ENCODE assay signal across 8 cellular contexts in genomic region chr11:62601364-62602140, GRCh38. TPM values are rescaled to one million over a fixed set of nuclear protein-coding genes. Genes with fewer than 3 reads are reported as not detected.
DNase-seq lines count a peak whose midpoint lies in the region; ATAC-seq lines count a peak whose summit lies in the region.

MTA2 (minus strand) TSS chr11:62601865; CDS start chr11:62601450, 415 bp downstream.

- H3K36me3 ChIP-seq in effector memory CD4-positive, alpha-beta T cell (ENCODE audit: control insufficient read depth, insufficient read depth, low read length), result peaks cover 33% of the 10 kb centered on the region

- H3K4me1 Mint-ChIP-seq in memory B cell, result peaks cover 39% of the 10 kb centered on the region

- peaks cover 27% of the 10 kb centered on the region for H3K4me1 ChIP-seq in effector memory CD4-positive, alpha-beta T cell (ENCODE audit: control insufficient read depth, insufficient read depth, low read length, poor library complexity, severe bottlenecking)

- peak within 1 kb of the TSS; percentile 80 for H3K27ac Mint-ChIP-seq in memory B cell

- H3K36me3 Mint-ChIP-seq in memory B cell, result peaks cover 36% of the 10 kb centered on the region

- peak within 1 kb of the TSS; percentile 97 for H3K4me3 ChIP-seq in effector memory CD4-positive, alpha-beta T cell (ENCODE audit: insufficient read depth, low read depth, low read length, poor library complexity, severe bottlenecking)

- H3K9me3 Mint-ChIP-seq in memory B cell, result no peaks in the 10 kb centered on the region

- H3K27me3 Mint-ChIP-seq in memory B cell, result no peaks in the 10 kb centered on the region

- DNase-seq in COLO668 (lab: John Stamatoyannopoulos, UW; ENCODE audit: unreplicated experiment), result peak; percentile 97
- DNase-seq in HT1080 (ENCODE audit: low read depth), result peak; percentile 97
- peak; percentile 98 for DNase-seq in NOMO-1 treated with DMSO at 0.1 percent for 48 hours (lab: John Stamatoyannopoulos, UW; ENCODE audit: unreplicated experiment)
- DNase-seq in activated CD8-positive, alpha-beta memory T cell treated with anti-CD3 and anti-CD28 coated beads for 4 hours (ENCODE audit: low read depth in 2 of 2), result peak; percentile 99
- DNase-seq in effector memory CD4-positive, alpha-beta T cell, result peak; percentile 98 to 99 (median 98)
- peak; percentile 100 for DNase-seq in memory B cell (ENCODE audit: low spot score in 2 of 2)
- DNase-seq in stimulated activated CD8-positive, alpha-beta memory T cell treated with anti-CD3 and anti-CD28 coated beads, Interleukin-12 subunit alpha, Interleukin-12 subunit beta, amount 100 ng/mL, for 24 hours (ENCODE audit: extremely low read depth), result peak; percentile 91

- H3K27ac ChIP-seq in effector memory CD4-positive, alpha-beta T cell (ENCODE audit: insufficient read depth, low read length, poor library complexity, severe bottlenecking), result peak within 1 kb of the TSS; percentile 88

- ATAC-seq in GM21360 (IDR thresholded peaks at IDR 0.05; ENCODE audit: unreplicated experiment) (peak; percentile 67), memory B cell (ENCODE audit: low read depth) (peak; percentile 74)

- H3K4me3 Mint-ChIP-seq in memory B cell, result peak within 1 kb of the TSS; percentile 94

- H3K9me3 ChIP-seq in effector memory CD4-positive, alpha-beta T cell (ENCODE audit: control insufficient read depth, low read length), result no peaks in the 10 kb centered on the region

- H3K27me3 ChIP-seq in effector memory CD4-positive, alpha-beta T cell (replicated peaks; ENCODE audit: control insufficient read depth, insufficient read depth, low read length, poor library complexity, severe bottlenecking), result no peaks in the 10 kb centered on the region

RNA-seq across cellular contexts. Expression of gene MTA2, which starts in this region (rescaled TPM):
- total RNA-seq in HT1080 (2014; rRNA removed; shearing (Covaris generic)), result 179 and 193 TPM in 2 replicates
- 73.0 and 73.7 TPM in 2 replicates for polyA plus RNA-seq in HT1080 (2015; cell fraction: cytosol; rRNA removed)
- polyA plus RNA-seq in HT1080 (2015; cell fraction: nucleus; rRNA removed), result 174 and 191 TPM in 2 replicates

Comparison
In these comparisons a context has a peak if more than half of its experiments do, and no peak if none do; other contexts are left out.
1. Peak in every context shown above with its lines: DNase-seq, ATAC-seq, H3K4me3 ChIP-seq and H3K27ac ChIP-seq.